ENCODE assay signal across 7 cellular contexts in genomic region chr3:59052803-59053411, GRCh38. TPM values are rescaled to one million over a fixed set of nuclear protein-coding genes. Genes with fewer than 3 reads are reported as not detected.
A peak's percentile ranks its signal among the peaks of the same experiment; 100 is the strongest.
DNase-seq lines count a peak whose midpoint lies in the region; ATAC-seq and TF ChIP-seq lines count a peak whose summit lies in the region.

No MANE protein-coding gene starts in this region.

- H3K9me3 Mint-ChIP-seq in T-cell, result no peaks in the 10 kb centered on the region

- H3K4me1 ChIP-seq in DOHH2 (ENCODE audit: control insufficient read depth, low read length) (peaks cover 34% of the 10 kb centered on the region), HEK293 (ENCODE audit: control insufficient read depth, insufficient read depth, low read length) (no peaks in the 10 kb centered on the region)

- H3K27ac Mint-ChIP-seq in T-cell, result no peak overlapping the region

- H3K9me2 ChIP-seq in DOHH2 (replicated peaks; ENCODE audit: control insufficient read depth, low read length), result no peaks in the 10 kb centered on the region

- H3K36me3 Mint-ChIP-seq in T-cell, result no peaks in the 10 kb centered on the region

- POLR2A ChIA-PET in HEK293 (lab: Yijun Ruan, JAX) (no interaction called here), T-cell (lab: Charles Lee) (no interaction called here)

- no peaks in the 10 kb centered on the region for H3F3A ChIP-seq in DOHH2 (ENCODE audit: control insufficient read depth, insufficient read depth)

- intact Hi-C loops in left colon (cut with DNase I, micrococcal nuclease), result loop anchor here in 1 of 2 donors (10.0 kb wide), 1 partner anchor 398 kb away; no protein-coding TSS in a partner anchor

- no peaks in the 10 kb centered on the region for H3K27me3 Mint-ChIP-seq in T-cell

- H3K4me1 Mint-ChIP-seq in T-cell, result peaks cover 4 to 9% (median 8%) of the 10 kb centered on the region in 3 donors

- H3K4me3 Mint-ChIP-seq in T-cell, result no peak overlapping the region

- ATAC-seq in left colon, result peak; percentile 37
- ATAC-seq in HG02884 (IDR thresholded peaks at IDR 0.05; ENCODE audit: unreplicated experiment), result no peak
- no peak for ATAC-seq in T-cell (replicated peaks in 1 of 4)

- TF ChIP-seq CTCF in DOHH2 (IDR thresholded peaks at IDR 0.05; ENCODE audit: low read depth, low read length, poor library complexity, severe bottlenecking), result peak; percentile 78
- TF ChIP-seq CTCF in HEK293 (tag by site-specific recombination; IDR thresholded peaks at IDR 0.05), result no peak
- TF ChIP-seq CTCF in WERI-Rb-1 (IDR thresholded peaks at IDR 0.05; ENCODE audit: low read depth, low read length), result peak; percentile 71

- H4K20me1 ChIP-seq in DOHH2 (ENCODE audit: control insufficient read depth, insufficient read depth, low read depth, low read length), result no peaks in the 10 kb centered on the region

- H3K79me2 ChIP-seq in DOHH2 (ENCODE audit: control insufficient read depth, low read length), result no peaks in the 10 kb centered on the region

- H3K4me3 ChIP-seq in DOHH2 (ENCODE audit: low read length) (no peak overlapping the region), HEK293 (ENCODE audit: low read depth, low read length) (no peak overlapping the region), WERI-Rb-1 (ENCODE audit: low read depth, low read length) (no peak overlapping the region)

- H3K36me3 ChIP-seq in DOHH2 (ENCODE audit: control insufficient read depth, low read length) (no peaks in the 10 kb centered on the region), HEK293 (ENCODE audit: control insufficient read depth in 2 of 2, insufficient read depth in 1 of 2, low read length in 2 of 2) (no peaks in the 10 kb centered on the region), WERI-Rb-1 (no peaks in the 10 kb centered on the region)

- DNase-seq in WERI-Rb-1 (no peak), left colon (no peak), T-cell (no peak)
- no peak for DNase-seq in activated CD8-positive, alpha-beta memory T cell treated with anti-CD3 and anti-CD28 coated beads, Interleukin-2, amount 50 U/mL, for 4 hours

- CTCF ChIA-PET in HEK293 (lab: Yijun Ruan, JAX) (interaction anchor here (0.6 to 2.9 kb wide), 14 partner anchors 9 to 1690 kb away, joined by 3 to 16 read pairs (median 4); no protein-coding TSS in a partner anchor), T-cell (lab: Charles Lee) (interaction anchor here in 1 of 2 donors (0.7 to 1.3 kb wide), 5 partner anchors 56 to 372 kb away, joined by 3 to 6 read pairs (median 3); no protein-coding TSS in a partner anchor)

- H3K27ac ChIP-seq in DOHH2 (ENCODE audit: low read depth, low read length), result no peak overlapping the region
- no peak overlapping the region for H3K27ac ChIP-seq in HEK293 (ENCODE audit: extremely low read depth, low read depth, low read length)
- no peak overlapping the region for H3K27ac ChIP-seq in WERI-Rb-1

- H3K27me3 ChIP-seq in DOHH2 (ENCODE audit: control insufficient read depth, low read length) (no peaks in the 10 kb centered on the region), WERI-Rb-1 (ENCODE audit: insufficient read depth, low read depth, severe bottlenecking) (no peaks in the 10 kb centered on the region)

- H3K4me2 ChIP-seq in DOHH2 (ENCODE audit: low read length), result no peak overlapping the region

- no peaks in the 10 kb centered on the region; the same call in 1 of the 2 replicates for H3K9me3 ChIP-seq in DOHH2 (ENCODE audit: control insufficient read depth, insufficient read depth, low read length)
- no peaks in the 10 kb centered on the region for H3K9me3 ChIP-seq in HEK293 (ENCODE audit: control insufficient read depth, insufficient read depth, low read depth, low read length)
- H3K9me3 ChIP-seq in WERI-Rb-1 (ENCODE audit: severe bottlenecking), result no peaks in the 10 kb centered on the region

TF ChIP-seq in HEK293, 187 proteins besides CTCF, POLR2A, EP300 and RAD21:
- no peak for TF ChIP-seq SALL2 (tag by site-specific recombination; IDR thresholded peaks at IDR 0.05; ENCODE audit: borderline replicate concordance)
- TF ChIP-seq, protein P1, sequence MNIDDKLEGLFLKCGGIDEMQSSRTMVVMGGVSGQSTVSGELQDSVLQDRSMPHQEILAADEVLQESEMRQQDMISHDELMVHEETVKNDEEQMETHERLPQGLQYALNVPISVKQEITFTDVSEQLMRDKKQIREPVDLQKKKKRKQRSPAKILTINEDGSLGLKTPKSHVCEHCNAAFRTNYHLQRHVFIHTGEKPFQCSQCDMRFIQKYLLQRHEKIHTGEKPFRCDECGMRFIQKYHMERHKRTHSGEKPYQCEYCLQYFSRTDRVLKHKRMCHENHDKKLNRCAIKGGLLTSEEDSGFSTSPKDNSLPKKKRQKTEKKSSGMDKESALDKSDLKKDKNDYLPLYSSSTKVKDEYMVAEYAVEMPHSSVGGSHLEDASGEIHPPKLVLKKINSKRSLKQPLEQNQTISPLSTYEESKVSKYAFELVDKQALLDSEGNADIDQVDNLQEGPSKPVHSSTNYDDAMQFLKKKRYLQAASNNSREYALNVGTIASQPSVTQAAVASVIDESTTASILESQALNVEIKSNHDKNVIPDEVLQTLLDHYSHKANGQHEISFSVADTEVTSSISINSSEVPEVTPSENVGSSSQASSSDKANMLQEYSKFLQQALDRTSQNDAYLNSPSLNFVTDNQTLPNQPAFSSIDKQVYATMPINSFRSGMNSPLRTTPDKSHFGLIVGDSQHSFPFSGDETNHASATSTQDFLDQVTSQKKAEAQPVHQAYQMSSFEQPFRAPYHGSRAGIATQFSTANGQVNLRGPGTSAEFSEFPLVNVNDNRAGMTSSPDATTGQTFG (tag by site-specific recombination; IDR thresholded peaks at IDR 0.05; ENCODE audit: borderline replicate concordance), result no peak
- TF ChIP-seq ZNF654 (tag by site-specific recombination; IDR thresholded peaks at IDR 0.05; ENCODE audit: low read depth), result peak; percentile 41; the same call in 1 of the 2 replicates
- TF ChIP-seq ZNF548 (tag by site-specific recombination; IDR thresholded peaks at IDR 0.05), result peak; percentile 84
- peak; percentile 55 for TF ChIP-seq ZNF394 (tag by site-specific recombination; IDR thresholded peaks at IDR 0.05; ENCODE audit: borderline replicate concordance)

RNA-seq across cellular contexts. Expression of gene CFAP20DC, which starts 3.1 kb away (rescaled TPM):
- total RNA-seq in left colon, result 1 to 10 TPM in 1 of 2 donors, under 1 TPM in 1; 0.98 to 1.6 TPM
- under 1 TPM in 3 of 5 donors, not detected in 2; 0.26 to 0.51 (median 0.28) TPM for total RNA-seq in T-cell
